ENCODE assay signal across 1 cellular context in genomic region chr3:151178208-151178845, GRCh38.
TF ChIP-seq lines count a peak whose summit lies in the region.

No MANE protein-coding gene starts in this region.

TF ChIP-seq in HepG2, 621 proteins besides CTCF, POLR2A, EP300 and RAD21 (continued from another document and continues in another):
- TF ChIP-seq DMTF1 (CRISPR knock-in tag; IDR thresholded peaks at IDR 0.05) (no peak), NCOR1 (IDR thresholded peaks at IDR 0.05; ENCODE audit: borderline replicate concordance, low read length) (no peak), THAP11 (CRISPR knock-in tag; IDR thresholded peaks at IDR 0.05) (peak; percentile 57; the same call in 1 of the 2 replicates), ZNF550 (CRISPR knock-in tag; IDR thresholded peaks at IDR 0.05; ENCODE audit: borderline replicate concordance) (no peak), ZKSCAN8 (CRISPR knock-in tag; IDR thresholded peaks at IDR 0.05; ENCODE audit: borderline replicate concordance) (peak; percentile 49; the same call in 1 of the 2 replicates), ZFP82 (CRISPR knock-in tag; IDR thresholded peaks at IDR 0.05; ENCODE audit: borderline replicate concordance) (no peak), HNF4G (IDR thresholded peaks at IDR 0.05; ENCODE audit: borderline replicate concordance, low read depth, low read length) (0 out of 2 replicates have a peak, but pooled peaks have one; percentile 7), HNF4G (CRISPR knock-in tag; IDR thresholded peaks at IDR 0.05; ENCODE audit: borderline replicate concordance, low read depth) (no peak), GATAD2A (CRISPR knock-in tag; IDR thresholded peaks at IDR 0.05) (peak; percentile 96), ZNF441 (CRISPR knock-in tag; IDR thresholded peaks at IDR 0.05; ENCODE audit: borderline replicate concordance) (no peak), PHB2 (IDR thresholded peaks at IDR 0.05; ENCODE audit: partially characterized antibody) (no peak), ZNF563 (CRISPR knock-in tag; IDR thresholded peaks at IDR 0.05) (no peak), PHF21A (CRISPR knock-in tag; IDR thresholded peaks at IDR 0.05) (peak; percentile 82), KLF13 (CRISPR knock-in tag; IDR thresholded peaks at IDR 0.05) (no peak), ARID5B (CRISPR knock-in tag; IDR thresholded peaks at IDR 0.05) (peak; percentile 91), MAFK (conservative IDR thresholded peaks at IDR 0.05 in 1 of 2, IDR thresholded peaks at IDR 0.05 in 1 of 2; ENCODE audit: low read length in 2 of 2) (no peak), HIVEP1 (CRISPR knock-in tag; IDR thresholded peaks at IDR 0.05) (no peak), NAIF1 (CRISPR knock-in tag; IDR thresholded peaks at IDR 0.05; ENCODE audit: borderline replicate concordance) (no peak), ZNF790 (CRISPR knock-in tag; IDR thresholded peaks at IDR 0.05; ENCODE audit: borderline replicate concordance) (no peak), TAF15 (IDR thresholded peaks at IDR 0.05; ENCODE audit: low read depth, low read length, poor library complexity, severe bottlenecking) (no peak), KDM6A (CRISPR knock-in tag; IDR thresholded peaks at IDR 0.05; ENCODE audit: low read depth) (peak; percentile 58; the same call in 1 of the 2 replicates), HNF1B (CRISPR knock-in tag; IDR thresholded peaks at IDR 0.05) (peak; percentile 74), CENPT (CRISPR knock-in tag; IDR thresholded peaks at IDR 0.05; ENCODE audit: low read depth) (no peak), ZNF615 (CRISPR knock-in tag; IDR thresholded peaks at IDR 0.05; ENCODE audit: borderline replicate concordance) (no peak), FUBP1 (CRISPR knock-in tag; IDR thresholded peaks at IDR 0.05; ENCODE audit: borderline replicate concordance) (no peak), RELA (CRISPR knock-in tag; IDR thresholded peaks at IDR 0.05) (no peak), PHF5A (CRISPR knock-in tag; IDR thresholded peaks at IDR 0.05; ENCODE audit: low read depth, unreplicated experiment) (peak; percentile 14)
- TF ChIP-seq, protein P1, sequence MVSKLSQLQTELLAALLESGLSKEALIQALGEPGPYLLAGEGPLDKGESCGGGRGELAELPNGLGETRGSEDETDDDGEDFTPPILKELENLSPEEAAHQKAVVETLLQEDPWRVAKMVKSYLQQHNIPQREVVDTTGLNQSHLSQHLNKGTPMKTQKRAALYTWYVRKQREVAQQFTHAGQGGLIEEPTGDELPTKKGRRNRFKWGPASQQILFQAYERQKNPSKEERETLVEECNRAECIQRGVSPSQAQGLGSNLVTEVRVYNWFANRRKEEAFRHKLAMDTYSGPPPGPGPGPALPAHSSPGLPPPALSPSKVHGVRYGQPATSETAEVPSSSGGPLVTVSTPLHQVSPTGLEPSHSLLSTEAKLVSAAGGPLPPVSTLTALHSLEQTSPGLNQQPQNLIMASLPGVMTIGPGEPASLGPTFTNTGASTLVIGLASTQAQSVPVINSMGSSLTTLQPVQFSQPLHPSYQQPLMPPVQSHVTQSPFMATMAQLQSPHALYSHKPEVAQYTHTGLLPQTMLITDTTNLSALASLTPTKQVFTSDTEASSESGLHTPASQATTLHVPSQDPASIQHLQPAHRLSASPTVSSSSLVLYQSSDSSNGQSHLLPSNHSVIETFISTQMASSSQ (IDR thresholded peaks at IDR 0.05; ENCODE audit: low read depth) = no peak
- TF ChIP-seq, protein P1 (CRISPR knock-in tag; IDR thresholded peaks at IDR 0.05; ENCODE audit: borderline replicate concordance) = peak; percentile 66; the same call in 1 of the 2 replicates
- TF ChIP-seq, protein P2, sequence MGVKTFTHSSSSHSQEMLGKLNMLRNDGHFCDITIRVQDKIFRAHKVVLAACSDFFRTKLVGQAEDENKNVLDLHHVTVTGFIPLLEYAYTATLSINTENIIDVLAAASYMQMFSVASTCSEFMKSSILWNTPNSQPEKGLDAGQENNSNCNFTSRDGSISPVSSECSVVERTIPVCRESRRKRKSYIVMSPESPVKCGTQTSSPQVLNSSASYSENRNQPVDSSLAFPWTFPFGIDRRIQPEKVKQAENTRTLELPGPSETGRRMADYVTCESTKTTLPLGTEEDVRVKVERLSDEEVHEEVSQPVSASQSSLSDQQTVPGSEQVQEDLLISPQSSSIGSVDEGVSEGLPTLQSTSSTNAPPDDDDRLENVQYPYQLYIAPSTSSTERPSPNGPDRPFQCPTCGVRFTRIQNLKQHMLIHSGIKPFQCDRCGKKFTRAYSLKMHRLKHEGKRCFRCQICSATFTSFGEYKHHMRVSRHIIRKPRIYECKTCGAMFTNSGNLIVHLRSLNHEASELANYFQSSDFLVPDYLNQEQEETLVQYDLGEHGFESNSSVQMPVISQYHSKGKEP (CRISPR knock-in tag; IDR thresholded peaks at IDR 0.05) = no peak
- TF ChIP-seq, protein P3, sequence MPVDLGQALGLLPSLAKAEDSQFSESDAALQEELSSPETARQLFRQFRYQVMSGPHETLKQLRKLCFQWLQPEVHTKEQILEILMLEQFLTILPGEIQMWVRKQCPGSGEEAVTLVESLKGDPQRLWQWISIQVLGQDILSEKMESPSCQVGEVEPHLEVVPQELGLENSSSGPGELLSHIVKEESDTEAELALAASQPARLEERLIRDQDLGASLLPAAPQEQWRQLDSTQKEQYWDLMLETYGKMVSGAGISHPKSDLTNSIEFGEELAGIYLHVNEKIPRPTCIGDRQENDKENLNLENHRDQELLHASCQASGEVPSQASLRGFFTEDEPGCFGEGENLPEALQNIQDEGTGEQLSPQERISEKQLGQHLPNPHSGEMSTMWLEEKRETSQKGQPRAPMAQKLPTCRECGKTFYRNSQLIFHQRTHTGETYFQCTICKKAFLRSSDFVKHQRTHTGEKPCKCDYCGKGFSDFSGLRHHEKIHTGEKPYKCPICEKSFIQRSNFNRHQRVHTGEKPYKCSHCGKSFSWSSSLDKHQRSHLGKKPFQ (CRISPR knock-in tag; IDR thresholded peaks at IDR 0.05; ENCODE audit: insufficient replicate concordance) = no peak
- TF ChIP-seq, protein P4, sequence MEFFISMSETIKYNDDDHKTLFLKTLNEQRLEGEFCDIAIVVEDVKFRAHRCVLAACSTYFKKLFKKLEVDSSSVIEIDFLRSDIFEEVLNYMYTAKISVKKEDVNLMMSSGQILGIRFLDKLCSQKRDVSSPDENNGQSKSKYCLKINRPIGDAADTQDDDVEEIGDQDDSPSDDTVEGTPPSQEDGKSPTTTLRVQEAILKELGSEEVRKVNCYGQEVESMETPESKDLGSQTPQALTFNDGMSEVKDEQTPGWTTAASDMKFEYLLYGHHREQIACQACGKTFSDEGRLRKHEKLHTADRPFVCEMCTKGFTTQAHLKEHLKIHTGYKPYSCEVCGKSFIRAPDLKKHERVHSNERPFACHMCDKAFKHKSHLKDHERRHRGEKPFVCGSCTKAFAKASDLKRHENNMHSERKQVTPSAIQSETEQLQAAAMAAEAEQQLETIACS (CRISPR knock-in tag; IDR thresholded peaks at IDR 0.05) = no peak
- TF ChIP-seq, protein P5, sequence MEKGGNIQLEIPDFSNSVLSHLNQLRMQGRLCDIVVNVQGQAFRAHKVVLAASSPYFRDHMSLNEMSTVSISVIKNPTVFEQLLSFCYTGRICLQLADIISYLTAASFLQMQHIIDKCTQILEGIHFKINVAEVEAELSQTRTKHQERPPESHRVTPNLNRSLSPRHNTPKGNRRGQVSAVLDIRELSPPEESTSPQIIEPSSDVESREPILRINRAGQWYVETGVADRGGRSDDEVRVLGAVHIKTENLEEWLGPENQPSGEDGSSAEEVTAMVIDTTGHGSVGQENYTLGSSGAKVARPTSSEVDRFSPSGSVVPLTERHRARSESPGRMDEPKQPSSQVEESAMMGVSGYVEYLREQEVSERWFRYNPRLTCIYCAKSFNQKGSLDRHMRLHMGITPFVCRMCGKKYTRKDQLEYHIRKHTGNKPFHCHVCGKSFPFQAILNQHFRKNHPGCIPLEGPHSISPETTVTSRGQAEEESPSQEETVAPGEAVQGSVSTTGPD (CRISPR knock-in tag; IDR thresholded peaks at IDR 0.05) = no peak
- TF ChIP-seq, protein P6, sequence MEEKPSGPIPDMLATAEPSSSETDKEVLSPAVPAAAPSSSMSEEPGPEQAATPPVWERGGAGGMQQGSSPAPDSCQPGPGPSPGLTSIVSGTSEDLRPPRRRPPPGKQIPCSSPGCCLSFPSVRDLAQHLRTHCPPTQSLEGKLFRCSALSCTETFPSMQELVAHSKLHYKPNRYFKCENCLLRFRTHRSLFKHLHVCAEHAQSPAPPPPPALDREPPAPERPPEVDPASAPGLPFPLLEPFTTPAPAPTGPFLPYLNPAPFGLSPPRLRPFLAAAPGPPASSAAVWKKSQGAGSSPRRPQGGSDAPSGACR (CRISPR knock-in tag; IDR thresholded peaks at IDR 0.05) = no peak
